In the genomic region with DNA sequence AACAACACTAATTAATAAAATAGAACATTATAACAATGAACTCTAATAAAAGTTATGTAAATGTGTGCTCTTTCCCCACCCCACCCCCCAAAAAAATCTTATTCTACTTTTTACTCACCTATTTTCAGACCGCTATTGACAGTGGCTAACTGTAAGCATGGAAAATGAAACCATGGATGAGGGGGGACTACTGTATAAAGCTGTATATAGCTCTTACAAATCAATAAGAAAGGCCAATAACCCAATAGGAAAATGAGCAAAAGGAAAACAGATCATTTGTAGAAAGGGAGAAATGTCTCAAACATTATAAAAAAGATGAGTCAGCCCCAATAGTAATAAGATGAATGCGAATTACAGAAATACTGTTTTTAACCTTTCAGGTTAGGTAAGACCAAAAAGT, we compare ENCODE assay signal across 26 cellular contexts. TPM values are rescaled to one million over a fixed set of nuclear protein-coding genes. Genes with fewer than 3 reads are reported as not detected.
DNase-seq lines count a peak whose midpoint lies in the region; ATAC-seq, FAIRE-seq and TF ChIP-seq lines count a peak whose summit lies in the region.
"Had no signal": no experiment of that assay in that cellular context is flagged by ENCODE, and none has a peak within 500 bp of the region (broad histone marks: within the 10 kb centered on the region; RNA-seq: fewer than 3 reads in every experiment).

No MANE protein-coding gene starts in this region.

- TF ChIP-seq RAD21 in A549 (conservative IDR thresholded peaks at IDR 0.05 in 1 of 2, IDR thresholded peaks at IDR 0.05 in 1 of 2): no peak

- H3K9me3 ChIP-seq in A549: no peaks in the 10 kb centered on the region
- H3K9me3 ChIP-seq in aorta (ENCODE audit: control insufficient read depth, low read length): no peaks in the 10 kb centered on the region
- H3K9me3 ChIP-seq: BE2C; BLaER1 treated with 17β-estradiol and CSF1 and Interleukin-3, amounts not matched to agents 10 nM and 100 nM; HAP-1 had no signal

- no peaks in the 10 kb centered on the region for H3K27me3 ChIP-seq in aorta (ENCODE audit: control insufficient read depth in 1 of 2, insufficient read depth in 2 of 2, low read length in 1 of 2)
- H3K27me3 ChIP-seq: BE2C; BLaER1 treated with 17β-estradiol and CSF1 and Interleukin-3, amounts not matched to agents 10 nM and 100 nM had no signal

- no peak overlapping the region for H3K4me2 ChIP-seq in A549
- H3K4me2 ChIP-seq: BLaER1 treated with 17β-estradiol and CSF1 and Interleukin-3, amounts not matched to agents 10 nM and 100 nM had no signal

- no peaks in the 10 kb centered on the region for H3K27me3 Mint-ChIP-seq in activated T-helper 1 cell treated with anti-CD3 and anti-CD28 coated beads, Interleukin-12 subunit alpha, Interleukin-12 subunit beta, Interleukin-2, Interleukin-4 antibody, amounts not matched to agents 30 ng/mL and 10 ng/mL and 1 ng/mL, durations not matched to agents 14 hours and 24 hours and 36 hours (ENCODE audit: insufficient read depth)
- H3K27me3 Mint-ChIP-seq: CD4-positive, alpha-beta T cell; CD8-positive, alpha-beta memory T cell had no signal

- TF ChIP-seq EP300 in A549 (IDR thresholded peaks at IDR 0.05): no peak

- CTCF ChIA-PET in A549 (lab: Yijun Ruan, JAX): interaction anchor here (0.7 to 9.4 kb wide), 5 partner anchors 30 to 282 kb away, joined by 3 to 78 read pairs (median 3); partner anchors contain the start of gene FRS2

- H3K36me3 Mint-ChIP-seq in activated T-helper 1 cell treated with anti-CD3 and anti-CD28 coated beads, Interleukin-12 subunit alpha, Interleukin-12 subunit beta, Interleukin-2, Interleukin-4 antibody, amounts not matched to agents 30 ng/mL and 10 ng/mL and 1 ng/mL, durations not matched to agents 14 hours and 24 hours and 36 hours (ENCODE audit: low read depth): peaks cover 30% of the 10 kb centered on the region
- H3K36me3 Mint-ChIP-seq in stimulated activated effector memory CD8-positive, alpha-beta T cell treated with anti-CD3 and anti-CD28 coated beads, Interleukin-12 subunit alpha, Interleukin-12 subunit beta, amount 100 ng/mL, for 72 hours: peaks cover 77% of the 10 kb centered on the region

- intact Hi-C loops in activated T-helper 1 cell treated with anti-CD3 and anti-CD28 coated beads, Interleukin-12 subunit alpha, Interleukin-12 subunit beta, Interleukin-2, Interleukin-4 antibody, amounts not matched to agents 30 ng/mL and 10 ng/mL and 1 ng/mL, durations not matched to agents 14 hours and 24 hours and 36 hours (cut with micrococcal nuclease): no loop called here
- intact Hi-C loops in aorta (cut with DNase I): loop anchor here in 1 of 2 donors (5.0 kb wide), 1 partner anchor 185 kb away; no protein-coding TSS in a partner anchor

- H3K9me3 Mint-ChIP-seq in activated T-helper 1 cell treated with anti-CD3 and anti-CD28 coated beads, Interleukin-12 subunit alpha, Interleukin-12 subunit beta, Interleukin-2, Interleukin-4 antibody, amounts not matched to agents 30 ng/mL and 10 ng/mL and 1 ng/mL, durations not matched to agents 14 hours and 24 hours and 36 hours: no peaks in the 10 kb centered on the region
- no peaks in the 10 kb centered on the region for H3K9me3 Mint-ChIP-seq in stimulated activated effector memory CD8-positive, alpha-beta T cell treated with anti-CD3 and anti-CD28 coated beads, Interleukin-12 subunit alpha, Interleukin-12 subunit beta, amount 100 ng/mL, for 72 hours
- H3K9me3 Mint-ChIP-seq: CD14-positive monocyte; CD4-positive, alpha-beta T cell; CD8-positive, alpha-beta memory T cell; HFFc6 had no signal

- H3K27ac ChIP-seq in A549 (no peak overlapping the region), aorta (ENCODE audit: low read depth in 1 of 2, low read length in 2 of 2) (no peak overlapping the region)
- H3K27ac ChIP-seq: 22Rv1; BLaER1 treated with 17β-estradiol and CSF1 and Interleukin-3, amounts not matched to agents 10 nM and 100 nM had no signal

- POLR2A ChIA-PET in A549 (lab: Yijun Ruan, JAX): no interaction called here

- H3K4me3 Mint-ChIP-seq in activated T-helper 1 cell treated with anti-CD3 and anti-CD28 coated beads, Interleukin-12 subunit alpha, Interleukin-12 subunit beta, Interleukin-2, Interleukin-4 antibody, amounts not matched to agents 30 ng/mL and 10 ng/mL and 1 ng/mL, durations not matched to agents 14 hours and 24 hours and 36 hours: no peak overlapping the region
- H3K4me3 Mint-ChIP-seq in stimulated activated effector memory CD8-positive, alpha-beta T cell treated with anti-CD3 and anti-CD28 coated beads, Interleukin-12 subunit alpha, Interleukin-12 subunit beta, amount 100 ng/mL, for 72 hours: no peak overlapping the region
- H3K4me3 Mint-ChIP-seq: CD14-positive monocyte; CD4-positive, alpha-beta T cell; CD8-positive, alpha-beta memory T cell; HFFc6 had no signal

- H3K4me3 ChIP-seq in A549 (no peak overlapping the region), aorta (ENCODE audit: low read length in 2 of 2) (no peak overlapping the region)
- H3K4me3 ChIP-seq: BLaER1 treated with 17β-estradiol and CSF1 and Interleukin-3, amounts not matched to agents 10 nM and 100 nM; GM12878; HAP-1 had no signal

- H3K4me1 Mint-ChIP-seq in activated T-helper 1 cell treated with anti-CD3 and anti-CD28 coated beads, Interleukin-12 subunit alpha, Interleukin-12 subunit beta, Interleukin-2, Interleukin-4 antibody, amounts not matched to agents 30 ng/mL and 10 ng/mL and 1 ng/mL, durations not matched to agents 14 hours and 24 hours and 36 hours (ENCODE audit: low read depth): no peaks in the 10 kb centered on the region
- H3K4me1 Mint-ChIP-seq in stimulated activated effector memory CD8-positive, alpha-beta T cell treated with anti-CD3 and anti-CD28 coated beads, Interleukin-12 subunit alpha, Interleukin-12 subunit beta, amount 100 ng/mL, for 72 hours: peaks cover 7% of the 10 kb centered on the region

- WGBS in A549 (ENCODE audit: missing lambda C conversion rate): 92% methylated on average over 2 of the region's 2 CpGs
- 95 to 96% methylated on average over 2 of the region's 2 CpGs for WGBS in aorta, 2 donors

- H3K4me1 ChIP-seq in A549: peaks cover 28% of the 10 kb centered on the region
- no peaks in the 10 kb centered on the region for H3K4me1 ChIP-seq in aorta (ENCODE audit: control insufficient read depth in 1 of 2, insufficient read depth in 2 of 2, low read length in 2 of 2)
- H3K4me1 ChIP-seq: BE2C, HAP-1 had no signal

- FAIRE-seq in A549 (lab: Jason Lieb, UNC): no peak
- FAIRE-seq in GM12892 (lab: Jason Lieb, UNC): no peak
- FAIRE-seq: A204.1, D721Med, GM12878, GM18507 had no signal

- TF ChIP-seq POLR2A in A549 (IDR thresholded peaks at IDR 0.05; ENCODE audit: low read length): no peak
- no peak for TF ChIP-seq POLR2A in GM12892 (IDR thresholded peaks at IDR 0.05; ENCODE audit: low read depth, low read length)

- DNase-seq in activated CD4-positive, CD25-positive, alpha-beta regulatory T cell (lab: John Stamatoyannopoulos, UW): no peak
- DNase-seq in A549 (ENCODE audit: low read depth in 1 of 2, low spot score in 1 of 2) (no peak), GM12892 (ENCODE audit: insufficient read length) (no peak), aorta (no peak)
- DNase-seq in activated T-helper 1 cell treated with anti-CD3 and anti-CD28 coated beads, Interleukin-12 subunit alpha, Interleukin-12 subunit beta, Interleukin-2, Interleukin-4 antibody, amounts not matched to agents 30 ng/mL and 10 ng/mL and 1 ng/mL, durations not matched to agents 14 hours and 24 hours and 36 hours (ENCODE audit: low spot score): no peak
- no peak for DNase-seq in stimulated activated effector memory CD8-positive, alpha-beta T cell treated with anti-CD3 and anti-CD28 coated beads, Interleukin-12 subunit alpha, Interleukin-12 subunit beta, amount 100 ng/mL, for 72 hours (ENCODE audit: low spot score in 2 of 2)
- DNase-seq: ACHN; AML-193; BE2C; CD4-positive, alpha-beta T cell; CD8-positive, alpha-beta memory T cell; DMS 273 treated with DMSO at 0.1 percent for 48 hours; DMS79; EL; GDM1; GOT3; HFFc6 had no signal

- peaks cover 1 to 3% of the 10 kb centered on the region in 2 donors for H3K36me3 ChIP-seq in aorta (ENCODE audit: control insufficient read depth in 1 of 2, insufficient read depth in 2 of 2, low read length in 1 of 2)

- no peak for TF ChIP-seq CTCF in A549 (IDR thresholded peaks at IDR 0.05)

- H3K27ac Mint-ChIP-seq in activated T-helper 1 cell treated with anti-CD3 and anti-CD28 coated beads, Interleukin-12 subunit alpha, Interleukin-12 subunit beta, Interleukin-2, Interleukin-4 antibody, amounts not matched to agents 30 ng/mL and 10 ng/mL and 1 ng/mL, durations not matched to agents 14 hours and 24 hours and 36 hours: peak overlapping the region; percentile 21
- no peak overlapping the region for H3K27ac Mint-ChIP-seq in stimulated activated effector memory CD8-positive, alpha-beta T cell treated with anti-CD3 and anti-CD28 coated beads, Interleukin-12 subunit alpha, Interleukin-12 subunit beta, amount 100 ng/mL, for 72 hours
- H3K27ac Mint-ChIP-seq: CD14-positive monocyte; CD4-positive, alpha-beta T cell; HFFc6 had no signal

- peak; percentile 61 to 70 for ATAC-seq in activated CD4-positive, CD25-positive, alpha-beta regulatory T cell treated with anti-CD3 and anti-CD28 coated beads, Interleukin-2, amount 50 U/mL, for 24 hours
- ATAC-seq in A549 (no peak), aorta (ENCODE audit: low FRiP score) (no peak)
- peak; percentile 67 for ATAC-seq in stimulated activated effector memory CD8-positive, alpha-beta T cell treated with anti-CD3 and anti-CD28 coated beads, Interleukin-12 subunit alpha, Interleukin-12 subunit beta, amount 100 ng/mL, for 72 hours
- ATAC-seq: GM12878 had no signal

RNA-seq across cellular contexts. Expression of gene YEATS4, which starts 27.4 kb away (rescaled TPM):
- 43.4 and 70.1 TPM in 2 replicates for polyA plus RNA-seq in A549 (2011; rRNA removed)
- polyA plus RNA-seq in A549 (2012; cell fraction: cytosol; rRNA removed): 40.0 and 44.4 TPM in 2 replicates
- 41.4 and 92.6 TPM in 2 replicates for polyA plus RNA-seq in A549 (2012; cell fraction: nucleus; rRNA removed)
- 40.6 to 42.2 TPM (median 41.7 TPM) in 3 replicates for polyA plus RNA-seq in A549 (2017; fragmentation: RNase III; extraction: RNeasy Plus Mini Kit Qiagen cat#74134 plus additional on column Dnase treatment)
- polyA minus RNA-seq in A549 (2011; rRNA and poly(A)+ RNA removed): 9.3 and 12.9 TPM in 2 replicates
- total RNA-seq in activated T-helper 1 cell treated with anti-CD3 and anti-CD28 coated beads, Interleukin-12 subunit alpha, Interleukin-12 subunit beta, Interleukin-2, Interleukin-4 antibody, amounts not matched to agents 30 ng/mL and 10 ng/mL and 1 ng/mL, durations not matched to agents 14 hours and 24 hours and 36 hours: 45.2 and 47.2 TPM in 2 replicates
- polyA plus RNA-seq in GM12892 (2012; ENCODE audit: missing spikeins): 35.0 TPM
- 10 to 100 TPM in 1 of 2 donors, 1 to 10 TPM in 1; 8.5 to 11.6 TPM for total RNA-seq in aorta
- polyA plus RNA-seq in aorta: 10 to 100 TPM; 11.6 to 12.5 TPM

RNA-seq across cellular contexts. Expression of gene LYZ, which starts 38.7 kb away (rescaled TPM):
- polyA plus RNA-seq in A549 (2011; rRNA removed) (0.12 TPM in 2 replicates), A549 (2017; fragmentation: RNase III; extraction: RNeasy Plus Mini Kit Qiagen cat#74134 plus additional on column Dnase treatment) (not detected in 3 replicates), aorta (100 to 1,000 TPM in 1 of 2 donors, 10 to 100 TPM in 1; 15.1 to 122 TPM)
- polyA plus RNA-seq in A549 (2012; cell fraction: cytosol; rRNA removed): not detected in 2 replicates
- polyA plus RNA-seq in A549 (2012; cell fraction: nucleus; rRNA removed): not detected in 2 replicates
- polyA minus RNA-seq in A549 (2011; rRNA and poly(A)+ RNA removed): 1.1 TPM in 1 of 2 replicates, not detected in the other
- not detected in 2 replicates for total RNA-seq in activated T-helper 1 cell treated with anti-CD3 and anti-CD28 coated beads, Interleukin-12 subunit alpha, Interleukin-12 subunit beta, Interleukin-2, Interleukin-4 antibody, amounts not matched to agents 30 ng/mL and 10 ng/mL and 1 ng/mL, durations not matched to agents 14 hours and 24 hours and 36 hours
- not detected for polyA plus RNA-seq in GM12892 (2012; ENCODE audit: missing spikeins)
- total RNA-seq in aorta: 100 to 1,000 TPM in 1 of 2 donors, 10 to 100 TPM in 1; 38.7 to 180 TPM
- total RNA-seq: HFFc6 had no signal
- polyA plus RNA-seq: CD8-positive, alpha-beta memory T cell; GM12878 had no signal

Comparison
In these comparisons a context has a peak if more than half of its experiments do, and no peak if none do; other contexts are left out.
1. ATAC-seq: peak in activated CD4-positive, CD25-positive, alpha-beta regulatory T cell treated with anti-CD3 and anti-CD28 coated beads, Interleukin-2, amount 50 U/mL, for 24 hours (2 of 2) and stimulated activated effector memory CD8-positive, alpha-beta T cell treated with anti-CD3 and anti-CD28 coated beads, Interleukin-12 subunit alpha, Interleukin-12 subunit beta, amount 100 ng/mL, for 72 hours (single experiment); none in A549 (0 of 2) and aorta (single experiment).
2. RNA of gene LYZ, which starts 38.7 kb away (total RNA-seq): 38.7 to 180 TPM in aorta; not detected in activated T-helper 1 cell treated with anti-CD3 and anti-CD28 coated beads, Interleukin-12 subunit alpha, Interleukin-12 subunit beta, Interleukin-2, Interleukin-4 antibody, amounts not matched to agents 30 ng/mL and 10 ng/mL and 1 ng/mL, durations not matched to agents 14 hours and 24 hours and 36 hours; every median in the first group is over 10 times any median in the second.